ENCODE assay signal across 8 cellular contexts in genomic region chrX:11665144-11666040, GRCh38.
DNase-seq lines count a peak whose midpoint lies in the region; ATAC-seq and TF ChIP-seq lines count a peak whose summit lies in the region.

TSS of gene ARHGAP6 (minus strand) at chrX:11665920. CDS start at chrX:11664828, 1,092 bp downstream.

- no peaks in the 10 kb centered on the region for H3K36me3 ChIP-seq in stomach smooth muscle (ENCODE audit: control insufficient read depth in 2 of 2, insufficient read depth in 2 of 2, low read length in 2 of 2)

- ATAC-seq in HG03457 (IDR thresholded peaks at IDR 0.05; ENCODE audit: unreplicated experiment): no peak

- TF ChIP-seq CTCF in 22Rv1 (IDR thresholded peaks at IDR 0.05): no peak
- no peak for TF ChIP-seq CTCF in GM20000 (IDR thresholded peaks at IDR 0.05; ENCODE audit: extremely low read depth, missing control alignments)

- DNase-seq in GM20000 (ENCODE audit: low spot score) (peak; percentile 37), astrocyte of the hippocampus (ENCODE audit: low read depth, low spot score) (peak; percentile 53), islet precursor cell (peak; percentile 79), amygdala (lab: John Stamatoyannopoulos, UW) (no peak), NCI-H1436 treated with DMSO at 0.1 percent for 48 hours (lab: John Stamatoyannopoulos, UW) (no peak)

- H3K9ac ChIP-seq in stomach smooth muscle (ENCODE audit: low read length in 2 of 2): peak within 1 kb of the TSS; percentile 37 to 53

- no peaks in the 10 kb centered on the region for H3K4me1 ChIP-seq in stomach smooth muscle (ENCODE audit: control insufficient read depth, insufficient read depth, low read length)

- H3K4me3 ChIP-seq in stomach smooth muscle (ENCODE audit: low read length in 2 of 2): peak within 1 kb of the TSS; percentile 63 to 77

- H3K27ac ChIP-seq in 22Rv1: peak within 1 kb of the TSS; percentile 45
- H3K27ac ChIP-seq in stomach smooth muscle (ENCODE audit: low read length): peak within 1 kb of the TSS; percentile 49

- H3K9me3 ChIP-seq in stomach smooth muscle (ENCODE audit: control insufficient read depth in 2 of 2, low read length in 2 of 2): no peaks in the 10 kb centered on the region

- H3K27me3 ChIP-seq in stomach smooth muscle (ENCODE audit: control insufficient read depth in 1 of 2, insufficient read depth in 2 of 2, low read length in 2 of 2): no peaks in the 10 kb centered on the region

Comparison
In these comparisons a context has a peak if more than half of its experiments do, and no peak if none do; other contexts are left out.
1. DNase-seq: peak in GM20000 (single experiment), astrocyte of the hippocampus (single experiment) and islet precursor cell (single experiment); none in amygdala (0 of 56) and NCI-H1436 treated with DMSO at 0.1 percent for 48 hours (single experiment).